In the genomic region with DNA sequence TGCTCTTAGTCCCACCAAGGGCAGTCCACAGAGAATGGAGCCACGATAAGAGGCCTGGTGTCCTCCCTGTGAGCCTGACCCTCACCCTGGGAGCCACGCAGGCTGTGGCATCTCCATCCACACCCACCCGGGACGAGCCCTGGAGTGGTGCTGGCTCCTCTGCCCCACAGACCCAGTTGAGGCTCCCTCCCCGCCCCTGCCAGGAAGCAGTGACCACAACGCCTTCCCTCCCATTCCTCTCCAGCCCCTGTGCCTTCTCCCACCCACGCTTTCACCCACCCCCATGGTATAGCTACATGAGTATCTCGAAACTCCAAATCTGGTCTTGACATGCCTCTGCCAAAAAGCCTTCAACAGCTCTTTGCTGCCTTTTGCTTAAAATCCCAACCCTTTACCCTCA, we compare ENCODE assay signal across 13 cellular contexts. TPM values are rescaled to one million over a fixed set of nuclear protein-coding genes. Genes with fewer than 3 reads are reported as not detected.
DNase-seq lines count a peak whose midpoint lies in the region; ATAC-seq, FAIRE-seq and TF ChIP-seq lines count a peak whose summit lies in the region.
"Had no signal": no experiment of that assay in that cellular context is flagged by ENCODE, and none has a peak within 500 bp of the region (broad histone marks: within the 10 kb centered on the region; RNA-seq: fewer than 3 reads in every experiment).

No MANE protein-coding gene starts in this region.

- H3K14ac ChIP-seq in H1 (ENCODE audit: insufficient read length) = no peak overlapping the region

- peaks cover 24% of the 10 kb centered on the region for H3K79me1 ChIP-seq in H1 (ENCODE audit: low read depth, low read length)

- peak overlapping the region; percentile 69; the same call in 1 of the 2 replicates for H2AK5ac ChIP-seq in H1 (ENCODE audit: low read depth, low read length)

- TF ChIP-seq EP300 in H1 (IDR thresholded peaks at IDR 0.05; ENCODE audit: borderline replicate concordance in 1 of 2, low read depth in 2 of 2, low read length in 2 of 2) = no peak

- H2BK20ac ChIP-seq in H1 (ENCODE audit: low read length) = no peak overlapping the region

- H4K5ac ChIP-seq in H1 (ENCODE audit: insufficient read length, low read depth, low read length) = no peak overlapping the region

- H3K4ac ChIP-seq in H1 (replicated peaks; ENCODE audit: insufficient read length, low read depth, low read length) = no peak overlapping the region

- in situ Hi-C loops in GM13977 (cut with MboI; ENCODE audit: low pct_unique_long_range_greater_than_20kb, low sequenced_read_pairs, unreplicated experiment) = loop anchor here (10.0 kb wide), 1 partner anchor 105 kb away; no protein-coding TSS in a partner anchor

- FAIRE-seq in GM12892 (lab: Jason Lieb, UNC) (peak; percentile 67), H1 (lab: Jason Lieb, UNC) (no peak)

- no peak overlapping the region for H3K56ac ChIP-seq in H1 (replicated peaks; ENCODE audit: insufficient read length, low read depth, low read length)

- peak overlapping the region; percentile 92 for H3K27ac Mint-ChIP-seq in T-helper 17 cell
- H3K27ac Mint-ChIP-seq: neural progenitor cell had no signal

- no peak for ATAC-seq in T-helper 17 cell
- ATAC-seq: SK-N-SH treated with all-trans-retinoic acid at 6 μM for 48 hours had no signal

- no peak overlapping the region for H3K4me3 ChIP-seq in H1 (ENCODE audit: extremely low read depth in 1 of 4, insufficient read depth in 2 of 4, low read depth in 3 of 4, low read length in 4 of 4)
- H3K4me3 ChIP-seq in spleen = peak overlapping the region in 1 of 8 donors; percentile 7
- H3K4me3 ChIP-seq: ascending aorta, neural progenitor cell, tibial nerve had no signal

- CTCF ChIA-PET in H1 (lab: Charles Lee; ENCODE audit: partially characterized antibody) (interaction anchor here (1.1 to 6.3 kb wide), 4 partner anchors 10 to 153 kb away, joined by 3 to 45 read pairs (median 6); no protein-coding TSS in a partner anchor), HEK293T (lab: Yijun Ruan, JAX) (interaction anchor here (0.5 kb wide), 1 partner anchor 1019 kb away, joined by 3 read pairs; no protein-coding TSS in a partner anchor)

- H3K9me3 ChIP-seq in T-helper 17 cell (ENCODE audit: control insufficient read depth, low read length, poor library complexity, severe bottlenecking) (no peaks in the 10 kb centered on the region), H1 (ENCODE audit: insufficient read depth in 2 of 2, low read depth in 1 of 2, low read length in 1 of 2) (no peaks in the 10 kb centered on the region), spleen (no peaks in the 10 kb centered on the region)
- H3K9me3 ChIP-seq: ascending aorta, tibial nerve had no signal

- H2BK5ac ChIP-seq in H1 (ENCODE audit: low read depth, low read length) = no peak overlapping the region

- no peak overlapping the region; the same call in 1 of the 2 replicates for H2BK12ac ChIP-seq in H1 (ENCODE audit: low read depth, low read length)

- peaks cover 71% of the 10 kb centered on the region for H3K4me1 Mint-ChIP-seq in T-helper 17 cell

- H3K4me2 ChIP-seq in H1 (ENCODE audit: insufficient read depth in 1 of 2, low read depth in 2 of 2, low read length in 2 of 2) = no peak overlapping the region
- H3K4me2 ChIP-seq: neural progenitor cell had no signal

- H3K36me3 ChIP-seq in H1 (ENCODE audit: control insufficient read depth in 2 of 4, insufficient read depth in 4 of 4, low read length in 3 of 4) (no peaks in the 10 kb centered on the region; a peak in 1 of 8 replicates), spleen (peaks cover 0 to 67% (median under 1%) of the 10 kb centered on the region in 6 donors)
- H3K36me3 ChIP-seq: ascending aorta, neural progenitor cell, tibial nerve had no signal

- H4K8ac ChIP-seq in H1 (ENCODE audit: extremely low read depth, insufficient read depth, low read length) = no peak overlapping the region

- 100% methylated on average over 4 of the region's 8 CpGs; no CpG with 5 or more reads in 1 of the 2 experiments for WGBS in H1 (ENCODE audit: extremely low coverage in 1 of 2, insufficient coverage in 1 of 2, insufficient read length in 1 of 2, insufficient replicate concordance in 2 of 2, low coverage in 1 of 2, low lambda C conversion rate in 2 of 2, missing lambda C conversion rate in 1 of 2), 2 experiments
- 41 to 67% (median 57%) methylated on average over 6 to 8 of the region's 8 CpGs for WGBS in spleen, 5 donors

- no peak overlapping the region for H2BK120ac ChIP-seq in H1 (replicated peaks; ENCODE audit: low read depth, low read length)

- intact Hi-C loops in spleen (cut with DNase I; ENCODE audit: low total_unique reads) = no loop called here

- H3K27ac ChIP-seq in H1 (ENCODE audit: low read depth, low read length) (no peak overlapping the region), spleen (peak overlapping the region in 5 of 8 donors; percentile 20 to 81 (median 73))
- H3K27ac ChIP-seq: ascending aorta, neural progenitor cell had no signal

- H4K20me1 ChIP-seq in H1 (replicated peaks in 1 of 2; ENCODE audit: control insufficient read depth in 1 of 2, insufficient read depth in 2 of 2, low read length in 2 of 2) = peaks cover 4 to 8% of the 10 kb centered on the region in 2 experiments

- H3K4me3 Mint-ChIP-seq in T-helper 17 cell = peak overlapping the region; percentile 64
- H3K4me3 Mint-ChIP-seq: neural progenitor cell had no signal

- no peak overlapping the region for H3K23ac ChIP-seq in H1 (ENCODE audit: insufficient read length)

- H3K27me3 ChIP-seq in H1 (replicated peaks in 1 of 4; ENCODE audit: control insufficient read depth in 3 of 4, extremely low read depth in 1 of 4, insufficient read depth in 3 of 4, low read length in 3 of 4) = no peaks in the 10 kb centered on the region
- H3K27me3 ChIP-seq in spleen (replicated peaks in 1 of 7) = no peaks in the 10 kb centered on the region
- H3K27me3 ChIP-seq: ascending aorta, neural progenitor cell, tibial nerve had no signal

- POLR2A ChIA-PET in H1 (lab: Charles Lee; ENCODE audit: partially characterized antibody) (interaction anchor here (0.9 to 1.7 kb wide), 4 partner anchors 11 to 77 kb away, joined by 3 to 4 read pairs (median 4); no protein-coding TSS in a partner anchor), HEK293T (lab: Yijun Ruan, JAX) (no interaction called here)

- no peaks in the 10 kb centered on the region for H3K23me2 ChIP-seq in H1 (ENCODE audit: low read depth, low read length)

- DNase-seq in GM12892 (ENCODE audit: insufficient read length) = no peak
- no peak for DNase-seq in T-helper 17 cell
- DNase-seq in H1 (ENCODE audit: low read depth in 1 of 2, low spot score in 2 of 2) = no peak
- DNase-seq in spleen = no peak
- no peak for DNase-seq in HEK293T (ENCODE audit: extremely low spot score)
- no peak for DNase-seq in NCI-H510A treated with DMSO at 0.1 percent for 48 hours (lab: John Stamatoyannopoulos, UW)
- DNase-seq in GM13977 (ENCODE audit: low spot score) = no peak
- no peak for DNase-seq in NCI-H345 treated with DMSO at 0.1 percent for 48 hours (lab: John Stamatoyannopoulos, UW; ENCODE audit: unreplicated experiment)
- DNase-seq: NCI-H2171 had no signal

- H3K18ac ChIP-seq in H1 (ENCODE audit: extremely low read depth, low read length) = no peak overlapping the region

- H3K79me2 ChIP-seq in H1 (ENCODE audit: control insufficient read depth in 1 of 2, insufficient read depth in 2 of 2, low read length in 2 of 2) = peaks cover 0 to 67% of the 10 kb centered on the region in 2 experiments; a peak in 2 of 4 replicates

- TF ChIP-seq CTCF in H1 (IDR thresholded peaks at IDR 0.05; ENCODE audit: control extremely low read depth in 1 of 3, insufficient read depth in 1 of 3, low read depth in 1 of 3, low read length in 3 of 3) = no peak
- no peak for TF ChIP-seq CTCF in spleen (IDR thresholded peaks at IDR 0.05 in 8 of 11, conservative IDR thresholded peaks at IDR 0.05 in 3 of 11)
- no peak for TF ChIP-seq CTCF in GM13977 (IDR thresholded peaks at IDR 0.05; ENCODE audit: extremely low read depth, insufficient read depth, missing control alignments)

- peaks cover 15 to 55% (median 25%) of the 10 kb centered on the region in 4 experiments for H3K4me1 ChIP-seq in H1 (replicated peaks in 1 of 4; ENCODE audit: control insufficient read depth in 3 of 4, insufficient read depth in 4 of 4, low read length in 3 of 4)
- H3K4me1 ChIP-seq in spleen = peaks cover 48 to 98% (median 93%) of the 10 kb centered on the region in 6 donors
- H3K4me1 ChIP-seq: ascending aorta had no signal

- TF ChIP-seq POLR2A in GM12892 (IDR thresholded peaks at IDR 0.05; ENCODE audit: low read depth, low read length) (no peak), H1 (IDR thresholded peaks at IDR 0.05; ENCODE audit: control extremely low read depth in 1 of 2, low read depth in 2 of 2, low read length in 2 of 2) (no peak), spleen (IDR thresholded peaks at IDR 0.05) (no peak)

- no peak for TF ChIP-seq RAD21 in H1 (IDR thresholded peaks at IDR 0.05 in 1 of 2, conservative IDR thresholded peaks at IDR 0.05 in 1 of 2; ENCODE audit: low read depth in 2 of 2, low read length in 2 of 2)

- no peaks in the 10 kb centered on the region for H3K27me3 Mint-ChIP-seq in T-helper 17 cell

- no peak overlapping the region for H2BK15ac ChIP-seq in H1 (ENCODE audit: low read length)

- H2AFZ ChIP-seq in H1 (ENCODE audit: low read length) = no peak overlapping the region
- H2AFZ ChIP-seq: neural progenitor cell had no signal

- no peak overlapping the region for H4K91ac ChIP-seq in H1 (replicated peaks; ENCODE audit: insufficient read length, low read length)

- peaks cover 6% of the 10 kb centered on the region for H3K36me3 Mint-ChIP-seq in T-helper 17 cell (ENCODE audit: low read depth)
- H3K36me3 Mint-ChIP-seq: neural progenitor cell had no signal

- H3K9ac ChIP-seq in H1 (replicated peaks in 1 of 4; ENCODE audit: extremely low read depth in 1 of 4, low read depth in 3 of 4, low read length in 3 of 4) = peak overlapping the region in 1 of 4 experiments; percentile 14; a peak in 1 of 7 replicates
- H3K9ac ChIP-seq: neural progenitor cell had no signal

TF ChIP-seq in HEK293T, 16 proteins besides CTCF, POLR2A, EP300 and RAD21 (continues in another document):
- TF ChIP-seq ZNF384 (IDR thresholded peaks at IDR 0.05) = no peak
- TF ChIP-seq ELF4 (IDR thresholded peaks at IDR 0.05) = no peak
- no peak for TF ChIP-seq SUZ12 (IDR thresholded peaks at IDR 0.05)
- no peak for TF ChIP-seq FOXA1 (IDR thresholded peaks at IDR 0.05)
- TF ChIP-seq BHLHE40 (IDR thresholded peaks at IDR 0.05; ENCODE audit: borderline replicate concordance) = no peak

RNA-seq across cellular contexts. Expression of a gene that starts 57.9 kb away (rescaled TPM):
- polyA plus RNA-seq in GM12892 (2012; ENCODE audit: missing spikeins) = 54.7 TPM
- 100 to 1,000 TPM; 250 to 312 TPM for total RNA-seq in T-helper 17 cell
- total RNA-seq in H1 (2021; fragmentation: NEBNext Ultra II Directional; extraction: Animal tissue kit (Norgen Biotek cat#: 25700)) = 63.1 and 70.4 TPM in 2 replicates
- 21.0 and 34.3 TPM in 2 replicates for polyA plus RNA-seq in H1 (2011; rRNA removed)
- polyA plus RNA-seq in H1 (2011; cell fraction: cytosol; rRNA removed) = 22.5 TPM
- polyA plus RNA-seq in H1 (2011; cell fraction: nucleus; rRNA removed) = 77.9 TPM
- 37.1 to 43.6 TPM (median 42.0 TPM) in 4 replicates for polyA plus RNA-seq in H1 (2012, experiment 1 of 2)
- 17.8 TPM for polyA plus RNA-seq in H1 (2012, experiment 2 of 2)
- polyA plus RNA-seq in H1 (2013, experiment 1 of 2) = 49.6 TPM
- 47.0 TPM for polyA plus RNA-seq in H1 (2013, experiment 2 of 2)
- polyA minus RNA-seq in H1 (2011; rRNA and poly(A)+ RNA removed) = 28.5 and 31.1 TPM in 2 replicates
- polyA minus RNA-seq in H1 (2011; cell fraction: cytosol; rRNA and poly(A)+ RNA removed) = 39.3 TPM
- polyA minus RNA-seq in H1 (2011; cell fraction: nucleus; rRNA and poly(A)+ RNA removed) = 60.8 TPM
- 100 to 1,000 TPM in 6 of 7 donors, 10 to 100 TPM in 1; 81.6 to 193 (median 171) TPM for total RNA-seq in spleen
- polyA plus RNA-seq in spleen = 10 to 100 TPM; 23.0 to 32.3 (median 31.5) TPM
